1 cellular context compared by ENCODE assay signal in the genomic region with DNA sequence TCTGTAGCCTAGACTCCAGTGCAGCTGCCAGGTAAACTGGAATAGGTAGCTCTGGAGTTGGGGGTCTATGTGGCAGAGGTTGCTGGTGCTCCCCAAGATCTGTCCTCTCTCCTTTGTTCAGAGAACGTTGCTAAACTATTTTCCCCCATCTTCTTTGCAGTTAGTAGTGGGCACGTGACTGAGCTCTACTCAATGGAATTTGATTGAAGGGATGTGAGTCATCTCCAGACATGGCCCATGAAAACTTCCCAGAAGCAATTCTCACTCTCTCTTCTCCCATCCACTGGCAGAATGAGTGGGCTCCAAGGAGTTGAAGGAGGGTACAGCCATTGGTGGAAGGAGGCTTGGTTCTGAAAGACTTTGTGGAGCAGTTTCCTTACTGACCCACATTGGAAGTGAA.
TF ChIP-seq lines count a peak whose summit lies in the region.

No MANE protein-coding gene starts in this region.

TF ChIP-seq in HepG2, 621 proteins besides CTCF, POLR2A, EP300 and RAD21:
- TF ChIP-seq ZNF615 (CRISPR knock-in tag; IDR thresholded peaks at IDR 0.05; ENCODE audit: borderline replicate concordance) (no peak), FOSL1 (CRISPR knock-in tag; IDR thresholded peaks at IDR 0.05; ENCODE audit: borderline replicate concordance) (no peak), ZBTB42 (CRISPR knock-in tag; IDR thresholded peaks at IDR 0.05) (no peak), RFX1 (IDR thresholded peaks at IDR 0.05) (no peak), ZNF580 (CRISPR knock-in tag; IDR thresholded peaks at IDR 0.05; ENCODE audit: borderline replicate concordance, low read depth) (no peak), NR2C2 (CRISPR knock-in tag; IDR thresholded peaks at IDR 0.05; ENCODE audit: borderline replicate concordance) (no peak), GATA4 (IDR thresholded peaks at IDR 0.05; ENCODE audit: borderline replicate concordance, low read depth) (no peak), ZBTB21 (CRISPR knock-in tag; IDR thresholded peaks at IDR 0.05) (no peak), IKZF4 (CRISPR knock-in tag; IDR thresholded peaks at IDR 0.05; ENCODE audit: borderline replicate concordance, low read depth, not compliant biosample characterization) (no peak), ZNF30 (CRISPR knock-in tag; IDR thresholded peaks at IDR 0.05) (no peak)
- TF ChIP-seq, protein P1, sequence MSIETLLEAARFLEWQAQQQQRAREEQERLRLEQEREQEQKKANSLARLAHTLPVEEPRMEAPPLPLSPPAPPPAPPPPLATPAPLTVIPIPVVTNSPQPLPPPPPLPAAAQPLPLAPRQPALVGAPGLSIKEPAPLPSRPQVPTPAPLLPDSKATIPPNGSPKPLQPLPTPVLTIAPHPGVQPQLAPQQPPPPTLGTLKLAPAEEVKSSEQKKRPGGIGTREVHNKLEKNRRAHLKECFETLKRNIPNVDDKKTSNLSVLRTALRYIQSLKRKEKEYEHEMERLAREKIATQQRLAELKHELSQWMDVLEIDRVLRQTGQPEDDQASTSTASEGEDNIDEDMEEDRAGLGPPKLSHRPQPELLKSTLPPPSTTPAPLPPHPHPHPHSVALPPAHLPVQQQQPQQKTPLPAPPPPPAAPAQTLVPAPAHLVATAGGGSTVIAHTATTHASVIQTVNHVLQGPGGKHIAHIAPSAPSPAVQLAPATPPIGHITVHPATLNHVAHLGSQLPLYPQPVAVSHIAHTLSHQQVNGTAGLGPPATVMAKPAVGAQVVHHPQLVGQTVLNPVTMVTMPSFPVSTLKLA (IDR thresholded peaks at IDR 0.05), result no peak
- TF ChIP-seq, protein P2, sequence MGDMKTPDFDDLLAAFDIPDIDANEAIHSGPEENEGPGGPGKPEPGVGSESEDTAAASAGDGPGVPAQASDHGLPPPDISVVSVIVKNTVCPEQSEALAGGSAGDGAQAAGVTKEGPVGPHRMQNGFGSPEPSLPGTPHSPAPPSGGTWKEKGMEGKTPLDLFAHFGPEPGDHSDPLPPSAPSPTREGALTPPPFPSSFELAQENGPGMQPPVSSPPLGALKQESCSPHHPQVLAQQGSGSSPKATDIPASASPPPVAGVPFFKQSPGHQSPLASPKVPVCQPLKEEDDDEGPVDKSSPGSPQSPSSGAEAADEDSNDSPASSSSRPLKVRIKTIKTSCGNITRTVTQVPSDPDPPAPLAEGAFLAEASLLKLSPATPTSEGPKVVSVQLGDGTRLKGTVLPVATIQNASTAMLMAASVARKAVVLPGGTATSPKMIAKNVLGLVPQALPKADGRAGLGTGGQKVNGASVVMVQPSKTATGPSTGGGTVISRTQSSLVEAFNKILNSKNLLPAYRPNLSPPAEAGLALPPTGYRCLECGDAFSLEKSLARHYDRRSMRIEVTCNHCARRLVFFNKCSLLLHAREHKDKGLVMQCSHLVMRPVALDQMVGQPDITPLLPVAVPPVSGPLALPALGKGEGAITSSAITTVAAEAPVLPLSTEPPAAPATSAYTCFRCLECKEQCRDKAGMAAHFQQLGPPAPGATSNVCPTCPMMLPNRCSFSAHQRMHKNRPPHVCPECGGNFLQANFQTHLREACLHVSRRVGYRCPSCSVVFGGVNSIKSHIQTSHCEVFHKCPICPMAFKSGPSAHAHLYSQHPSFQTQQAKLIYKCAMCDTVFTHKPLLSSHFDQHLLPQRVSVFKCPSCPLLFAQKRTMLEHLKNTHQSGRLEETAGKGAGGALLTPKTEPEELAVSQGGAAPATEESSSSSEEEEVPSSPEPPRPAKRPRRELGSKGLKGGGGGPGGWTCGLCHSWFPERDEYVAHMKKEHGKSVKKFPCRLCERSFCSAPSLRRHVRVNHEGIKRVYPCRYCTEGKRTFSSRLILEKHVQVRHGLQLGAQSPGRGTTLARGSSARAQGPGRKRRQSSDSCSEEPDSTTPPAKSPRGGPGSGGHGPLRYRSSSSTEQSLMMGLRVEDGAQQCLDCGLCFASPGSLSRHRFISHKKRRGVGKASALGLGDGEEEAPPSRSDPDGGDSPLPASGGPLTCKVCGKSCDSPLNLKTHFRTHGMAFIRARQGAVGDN (CRISPR knock-in tag; IDR thresholded peaks at IDR 0.05), result no peak
- TF ChIP-seq, protein P3, sequence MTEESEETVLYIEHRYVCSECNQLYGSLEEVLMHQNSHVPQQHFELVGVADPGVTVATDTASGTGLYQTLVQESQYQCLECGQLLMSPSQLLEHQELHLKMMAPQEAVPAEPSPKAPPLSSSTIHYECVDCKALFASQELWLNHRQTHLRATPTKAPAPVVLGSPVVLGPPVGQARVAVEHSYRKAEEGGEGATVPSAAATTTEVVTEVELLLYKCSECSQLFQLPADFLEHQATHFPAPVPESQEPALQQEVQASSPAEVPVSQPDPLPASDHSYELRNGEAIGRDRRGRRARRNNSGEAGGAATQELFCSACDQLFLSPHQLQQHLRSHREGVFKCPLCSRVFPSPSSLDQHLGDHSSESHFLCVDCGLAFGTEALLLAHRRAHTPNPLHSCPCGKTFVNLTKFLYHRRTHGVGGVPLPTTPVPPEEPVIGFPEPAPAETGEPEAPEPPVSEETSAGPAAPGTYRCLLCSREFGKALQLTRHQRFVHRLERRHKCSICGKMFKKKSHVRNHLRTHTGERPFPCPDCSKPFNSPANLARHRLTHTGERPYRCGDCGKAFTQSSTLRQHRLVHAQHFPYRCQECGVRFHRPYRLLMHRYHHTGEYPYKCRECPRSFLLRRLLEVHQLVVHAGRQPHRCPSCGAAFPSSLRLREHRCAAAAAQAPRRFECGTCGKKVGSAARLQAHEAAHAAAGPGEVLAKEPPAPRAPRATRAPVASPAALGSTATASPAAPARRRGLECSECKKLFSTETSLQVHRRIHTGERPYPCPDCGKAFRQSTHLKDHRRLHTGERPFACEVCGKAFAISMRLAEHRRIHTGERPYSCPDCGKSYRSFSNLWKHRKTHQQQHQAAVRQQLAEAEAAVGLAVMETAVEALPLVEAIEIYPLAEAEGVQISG (CRISPR knock-in tag; IDR thresholded peaks at IDR 0.05), result no peak
